1 cellular context compared by ENCODE assay signal in the genomic region with DNA sequence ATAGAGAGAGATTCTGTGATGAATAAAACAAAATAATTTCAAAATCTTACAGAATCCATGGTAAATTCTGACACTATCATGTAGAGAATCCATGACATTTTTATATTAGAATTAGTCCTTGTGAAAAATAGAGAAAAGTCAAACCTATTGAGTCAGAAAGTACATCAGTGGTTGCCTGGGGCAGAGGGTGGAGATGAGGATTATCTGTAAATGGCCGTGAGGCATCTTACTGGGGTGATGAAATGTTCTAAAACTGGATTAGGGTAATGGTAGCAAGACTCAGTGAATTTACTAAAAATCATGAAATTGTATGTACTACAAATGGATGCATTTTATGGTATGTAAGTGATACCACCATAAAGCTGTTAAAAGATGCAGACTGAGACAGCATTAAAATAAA.
TF ChIP-seq lines count a peak whose summit lies in the region.

No MANE protein-coding gene starts in this region.

TF ChIP-seq in SK-N-SH treated with all-trans-retinoic acid at 6 μM for 48 hours, 23 proteins besides CTCF, POLR2A, EP300 and RAD21 (continued from another document):
- TF ChIP-seq, protein P1, sequence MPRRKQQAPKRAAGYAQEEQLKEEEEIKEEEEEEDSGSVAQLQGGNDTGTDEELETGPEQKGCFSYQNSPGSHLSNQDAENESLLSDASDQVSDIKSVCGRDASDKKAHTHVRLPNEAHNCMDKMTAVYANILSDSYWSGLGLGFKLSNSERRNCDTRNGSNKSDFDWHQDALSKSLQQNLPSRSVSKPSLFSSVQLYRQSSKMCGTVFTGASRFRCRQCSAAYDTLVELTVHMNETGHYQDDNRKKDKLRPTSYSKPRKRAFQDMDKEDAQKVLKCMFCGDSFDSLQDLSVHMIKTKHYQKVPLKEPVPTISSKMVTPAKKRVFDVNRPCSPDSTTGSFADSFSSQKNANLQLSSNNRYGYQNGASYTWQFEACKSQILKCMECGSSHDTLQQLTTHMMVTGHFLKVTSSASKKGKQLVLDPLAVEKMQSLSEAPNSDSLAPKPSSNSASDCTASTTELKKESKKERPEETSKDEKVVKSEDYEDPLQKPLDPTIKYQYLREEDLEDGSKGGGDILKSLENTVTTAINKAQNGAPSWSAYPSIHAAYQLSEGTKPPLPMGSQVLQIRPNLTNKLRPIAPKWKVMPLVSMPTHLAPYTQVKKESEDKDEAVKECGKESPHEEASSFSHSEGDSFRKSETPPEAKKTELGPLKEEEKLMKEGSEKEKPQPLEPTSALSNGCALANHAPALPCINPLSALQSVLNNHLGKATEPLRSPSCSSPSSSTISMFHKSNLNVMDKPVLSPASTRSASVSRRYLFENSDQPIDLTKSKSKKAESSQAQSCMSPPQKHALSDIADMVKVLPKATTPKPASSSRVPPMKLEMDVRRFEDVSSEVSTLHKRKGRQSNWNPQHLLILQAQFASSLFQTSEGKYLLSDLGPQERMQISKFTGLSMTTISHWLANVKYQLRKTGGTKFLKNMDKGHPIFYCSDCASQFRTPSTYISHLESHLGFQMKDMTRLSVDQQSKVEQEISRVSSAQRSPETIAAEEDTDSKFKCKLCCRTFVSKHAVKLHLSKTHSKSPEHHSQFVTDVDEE (CRISPR knock-in tag; IDR thresholded peaks at IDR 0.05): no peak
- TF ChIP-seq, protein P2, sequence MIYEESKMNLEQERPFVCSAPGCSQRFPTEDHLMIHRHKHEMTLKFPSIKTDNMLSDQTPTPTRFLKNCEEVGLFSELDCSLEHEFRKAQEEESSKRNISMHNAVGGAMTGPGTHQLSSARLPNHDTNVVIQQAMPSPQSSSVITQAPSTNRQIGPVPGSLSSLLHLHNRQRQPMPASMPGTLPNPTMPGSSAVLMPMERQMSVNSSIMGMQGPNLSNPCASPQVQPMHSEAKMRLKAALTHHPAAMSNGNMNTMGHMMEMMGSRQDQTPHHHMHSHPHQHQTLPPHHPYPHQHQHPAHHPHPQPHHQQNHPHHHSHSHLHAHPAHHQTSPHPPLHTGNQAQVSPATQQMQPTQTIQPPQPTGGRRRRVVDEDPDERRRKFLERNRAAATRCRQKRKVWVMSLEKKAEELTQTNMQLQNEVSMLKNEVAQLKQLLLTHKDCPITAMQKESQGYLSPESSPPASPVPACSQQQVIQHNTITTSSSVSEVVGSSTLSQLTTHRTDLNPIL (CRISPR knock-in tag; IDR thresholded peaks at IDR 0.05; ENCODE audit: low read depth): no peak
- no peak for TF ChIP-seq CSDC2 (CRISPR knock-in tag; IDR thresholded peaks at IDR 0.05)
- no peak for TF ChIP-seq ISL1 (CRISPR knock-in tag; IDR thresholded peaks at IDR 0.05)
- TF ChIP-seq ZNF8 (CRISPR knock-in tag; IDR thresholded peaks at IDR 0.05): no peak
- TF ChIP-seq ZFP3 (CRISPR knock-in tag; IDR thresholded peaks at IDR 0.05): no peak
- TF ChIP-seq ZNF565 (CRISPR knock-in tag; conservative IDR thresholded peaks at IDR 0.05; ENCODE audit: low read depth): no peak
- TF ChIP-seq PPARA (CRISPR knock-in tag; IDR thresholded peaks at IDR 0.05; ENCODE audit: borderline replicate concordance): no peak
- TF ChIP-seq, protein P3, sequence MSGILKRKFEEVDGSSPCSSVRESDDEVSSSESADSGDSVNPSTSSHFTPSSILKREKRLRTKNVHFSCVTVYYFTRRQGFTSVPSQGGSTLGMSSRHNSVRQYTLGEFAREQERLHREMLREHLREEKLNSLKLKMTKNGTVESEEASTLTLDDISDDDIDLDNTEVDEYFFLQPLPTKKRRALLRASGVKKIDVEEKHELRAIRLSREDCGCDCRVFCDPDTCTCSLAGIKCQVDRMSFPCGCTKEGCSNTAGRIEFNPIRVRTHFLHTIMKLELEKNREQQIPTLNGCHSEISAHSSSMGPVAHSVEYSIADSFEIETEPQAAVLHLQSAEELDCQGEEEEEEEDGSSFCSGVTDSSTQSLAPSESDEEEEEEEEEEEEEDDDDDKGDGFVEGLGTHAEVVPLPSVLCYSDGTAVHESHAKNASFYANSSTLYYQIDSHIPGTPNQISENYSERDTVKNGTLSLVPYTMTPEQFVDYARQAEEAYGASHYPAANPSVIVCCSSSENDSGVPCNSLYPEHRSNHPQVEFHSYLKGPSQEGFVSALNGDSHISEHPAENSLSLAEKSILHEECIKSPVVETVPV (CRISPR knock-in tag; IDR thresholded peaks at IDR 0.05): no peak
- TF ChIP-seq, protein P4, sequence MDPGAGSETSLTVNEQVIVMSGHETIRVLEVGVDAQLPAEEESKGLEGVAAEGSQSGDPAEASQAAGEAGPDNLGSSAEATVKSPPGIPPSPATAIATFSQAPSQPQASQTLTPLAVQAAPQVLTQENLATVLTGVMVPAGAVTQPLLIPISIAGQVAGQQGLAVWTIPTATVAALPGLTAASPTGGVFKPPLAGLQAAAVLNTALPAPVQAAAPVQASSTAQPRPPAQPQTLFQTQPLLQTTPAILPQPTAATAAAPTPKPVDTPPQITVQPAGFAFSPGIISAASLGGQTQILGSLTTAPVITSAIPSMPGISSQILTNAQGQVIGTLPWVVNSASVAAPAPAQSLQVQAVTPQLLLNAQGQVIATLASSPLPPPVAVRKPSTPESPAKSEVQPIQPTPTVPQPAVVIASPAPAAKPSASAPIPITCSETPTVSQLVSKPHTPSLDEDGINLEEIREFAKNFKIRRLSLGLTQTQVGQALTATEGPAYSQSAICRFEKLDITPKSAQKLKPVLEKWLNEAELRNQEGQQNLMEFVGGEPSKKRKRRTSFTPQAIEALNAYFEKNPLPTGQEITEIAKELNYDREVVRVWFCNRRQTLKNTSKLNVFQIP (CRISPR knock-in tag; IDR thresholded peaks at IDR 0.05; ENCODE audit: borderline replicate concordance, low read depth): no peak
- no peak for TF ChIP-seq ZC3H10 (CRISPR knock-in tag; IDR thresholded peaks at IDR 0.05)
- TF ChIP-seq ZNF70 (CRISPR knock-in tag; IDR thresholded peaks at IDR 0.05): no peak
- no peak for TF ChIP-seq SNAI2 (CRISPR knock-in tag; IDR thresholded peaks at IDR 0.05)
